In the genomic region with DNA sequence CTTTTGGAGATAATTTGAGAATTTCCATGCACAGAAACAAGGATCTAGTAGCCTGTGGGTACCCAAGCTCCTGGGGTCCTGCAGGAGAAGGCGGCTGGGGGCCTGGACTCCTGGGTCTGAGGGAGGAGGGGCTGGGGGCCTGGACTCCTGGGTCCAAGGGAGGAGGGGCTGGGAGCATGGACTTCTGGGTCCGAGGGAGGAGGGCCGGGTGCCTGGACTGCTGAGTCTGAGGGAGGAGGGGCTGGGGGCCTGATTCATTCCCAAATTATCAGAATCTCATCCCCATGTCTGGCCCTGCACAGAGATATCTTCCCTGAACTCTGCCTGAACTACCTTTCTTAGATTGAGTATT, we compare ENCODE assay signal across 8 cellular contexts. TPM values are rescaled to one million over a fixed set of nuclear protein-coding genes. Genes with fewer than 3 reads are reported as not detected.
DNase-seq lines count a peak whose midpoint lies in the region; ATAC-seq, FAIRE-seq and TF ChIP-seq lines count a peak whose summit lies in the region.

No MANE protein-coding gene starts in this region.

- TF ChIP-seq POLR2A in HepG2 (IDR thresholded peaks at IDR 0.05; ENCODE audit: insufficient read depth in 1 of 2, low read depth in 2 of 2, low read length in 2 of 2) = no peak
- no peak for TF ChIP-seq POLR2A in right lobe of liver (IDR thresholded peaks at IDR 0.05)
- TF ChIP-seq POLR2A in uterus (IDR thresholded peaks at IDR 0.05) = no peak
- TF ChIP-seq POLR2A in adrenal gland (IDR thresholded peaks at IDR 0.05) = no peak

- H3K9ac ChIP-seq in HepG2 (ENCODE audit: insufficient read depth, low read depth, low read length) = peak overlapping the region; percentile 49; the same call in 1 of the 2 replicates
- peak overlapping the region; percentile 10 for H3K9ac ChIP-seq in neural cell (ENCODE audit: low read length)

- H3K4me1 ChIP-seq in HepG2 (ENCODE audit: insufficient read depth, low read length) (peaks cover 10% of the 10 kb centered on the region), right lobe of liver (peaks cover 0 to 6% (median 0%) of the 10 kb centered on the region in 4 donors), uterus (no peaks in the 10 kb centered on the region), adrenal gland (replicated peaks in 1 of 2) (peaks cover 0 to 11% of the 10 kb centered on the region in 2 donors)

- CTCF ChIA-PET in HepG2 (lab: Yijun Ruan, JAX; ENCODE audit: low intra/inter-chr PET ratio, low total read pairs) = no interaction called here

- POLR2A ChIA-PET in HepG2 (lab: Yijun Ruan, JAX) = interaction anchor here (0.7 to 1.5 kb wide), 4 partner anchors 9 to 54 kb away, joined by 3 to 6 read pairs (median 4); a partner anchor contains a TSS

- peaks cover 0 to 8% of the 10 kb centered on the region in 2 experiments; a peak in 3 of 5 replicates for H3K36me3 ChIP-seq in HepG2 (replicated peaks in 1 of 2; ENCODE audit: control insufficient read depth in 1 of 2, insufficient read depth in 2 of 2, low read length in 2 of 2)
- peaks cover 0 to 2% (median 0%) of the 10 kb centered on the region in 4 donors for H3K36me3 ChIP-seq in right lobe of liver
- peaks cover 2% of the 10 kb centered on the region for H3K36me3 ChIP-seq in bronchial epithelial cell (ENCODE audit: control insufficient read depth, insufficient read depth, low read length)
- no peaks in the 10 kb centered on the region for H3K36me3 ChIP-seq in neural cell (ENCODE audit: insufficient read depth, low read length)
- no peaks in the 10 kb centered on the region for H3K36me3 ChIP-seq in uterus
- H3K36me3 ChIP-seq in adrenal gland (replicated peaks in 1 of 2) = peaks cover 0 to under 1% of the 10 kb centered on the region in 2 donors

- H3K79me2 ChIP-seq in HepG2 (ENCODE audit: insufficient read depth, low read length) (peaks cover 4% of the 10 kb centered on the region), neural cell (replicated peaks; ENCODE audit: insufficient read depth, low read length) (no peaks in the 10 kb centered on the region)

- H3K9me3 ChIP-seq in HepG2 (ENCODE audit: low read length) = no peaks in the 10 kb centered on the region
- no peaks in the 10 kb centered on the region for H3K9me3 ChIP-seq in right lobe of liver
- H3K9me3 ChIP-seq in neural cell (ENCODE audit: low read length) = no peaks in the 10 kb centered on the region
- H3K9me3 ChIP-seq in uterus = no peaks in the 10 kb centered on the region
- no peaks in the 10 kb centered on the region for H3K9me3 ChIP-seq in adrenal gland (replicated peaks in 1 of 3)

- TF ChIP-seq EP300 in HepG2 (IDR thresholded peaks at IDR 0.05; ENCODE audit: low read depth in 2 of 2, low read length in 2 of 2) = no peak
- TF ChIP-seq EP300 in HepG2 (CRISPR knock-in tag; IDR thresholded peaks at IDR 0.05; ENCODE audit: borderline replicate concordance) = no peak
- TF ChIP-seq EP300 in neural cell (conservative IDR thresholded peaks at IDR 0.05; ENCODE audit: poor library complexity, severe bottlenecking) = no peak

- H3K4me2 ChIP-seq in HepG2 (ENCODE audit: low read depth, low read length) = peak overlapping the region; percentile 45; the same call in 1 of the 2 replicates
- H3K4me2 ChIP-seq in neural cell (ENCODE audit: low read length) = no peak overlapping the region

- H3K27me3 ChIP-seq in HepG2 (ENCODE audit: control insufficient read depth in 1 of 2, insufficient read depth in 2 of 2, low read length in 2 of 2) (peaks cover 2 to 16% of the 10 kb centered on the region in 2 experiments; a peak in 4 of 5 replicates), right lobe of liver (no peaks in the 10 kb centered on the region), bronchial epithelial cell (ENCODE audit: control insufficient read depth, insufficient read depth, low read length) (peaks cover 2% of the 10 kb centered on the region), neural cell (ENCODE audit: insufficient read depth, low read depth, low read length) (peaks cover 30% of the 10 kb centered on the region), uterus (no peaks in the 10 kb centered on the region), adrenal gland (no peaks in the 10 kb centered on the region)

- DNase-seq in HepG2 (ENCODE audit: low spot score) = no peak
- DNase-seq in right lobe of liver = no peak
- no peak for DNase-seq in bronchial epithelial cell (ENCODE audit: low read depth)
- DNase-seq in uterus = no peak
- no peak for DNase-seq in DMS 273 (lab: John Stamatoyannopoulos, UW; ENCODE audit: unreplicated experiment)
- no peak for DNase-seq in adrenal gland

- WGBS in HepG2 (ENCODE audit: low lambda C conversion rate) = 25% methylated on average over 3 of the region's 3 CpGs
- WGBS in right lobe of liver (ENCODE audit: insufficient coverage, low coverage, low lambda C conversion rate, missing lambda C conversion rate) = 80% methylated on average over 3 of the region's 3 CpGs
- WGBS in adrenal gland, 4 donors = 66 to 100% (median 70%) methylated on average over 1 to 3 of the region's 3 CpGs

- no peaks in the 10 kb centered on the region for H4K20me1 ChIP-seq in HepG2 (ENCODE audit: insufficient read depth, low read length)
- no peaks in the 10 kb centered on the region for H4K20me1 ChIP-seq in neural cell (ENCODE audit: insufficient read depth)

- H3K9me2 ChIP-seq in neural cell (ENCODE audit: insufficient read depth, low read length) = no peaks in the 10 kb centered on the region

- H3F3A ChIP-seq in neural cell (ENCODE audit: insufficient read depth, low read length, poor library complexity, severe bottlenecking) = no peaks in the 10 kb centered on the region

- in situ Hi-C loops in HepG2 (cut with HindIII; ENCODE audit: extremely low pct_ligation_motif_present, low pct_unique_long_range_greater_than_20kb) = no loop called here

- intact Hi-C loops in HepG2 (cut with micrococcal nuclease; ENCODE audit: unreplicated experiment) (no loop called here), right lobe of liver (cut with DNase I) (no loop called here), uterus (cut with DNase I; ENCODE audit: low total_unique reads) (no loop called here), adrenal gland (cut with DNase I) (no loop called here)

- H3K4me3 ChIP-seq in HepG2 (replicated peaks in 1 of 3; ENCODE audit: insufficient read depth in 1 of 3, low read depth in 2 of 3, low read length in 3 of 3) (peak overlapping the region in 2 of 3 experiments; percentile 32 to 38; a peak in 3 of 6 replicates), right lobe of liver (no peak overlapping the region), bronchial epithelial cell (ENCODE audit: low read depth, low read length) (peak overlapping the region; percentile 13), neural cell (ENCODE audit: low read length) (peak overlapping the region; percentile 93), uterus (peak overlapping the region; percentile 29 to 70), adrenal gland (no peak overlapping the region)

- no peak for FAIRE-seq in HepG2 (lab: Jason Lieb, UNC)
- no peak for FAIRE-seq in bronchial epithelial cell (lab: Jason Lieb, UNC)

- TF ChIP-seq RAD21 in HepG2 (CRISPR knock-in tag; IDR thresholded peaks at IDR 0.05) (no peak), neural cell (conservative IDR thresholded peaks at IDR 0.05) (no peak)

- H2AFZ ChIP-seq in HepG2 (ENCODE audit: low read length) = no peak overlapping the region
- H2AFZ ChIP-seq in neural cell (ENCODE audit: low read depth, low read length) = no peak overlapping the region

- BruUV-seq in HepG2 (replicated peaks; lab: Mats Ljungman, UMichigan) = no TSS peak

- TF ChIP-seq CTCF in HepG2 (CRISPR knock-in tag; IDR thresholded peaks at IDR 0.05) (no peak), right lobe of liver (IDR thresholded peaks at IDR 0.05) (no peak), bronchial epithelial cell (IDR thresholded peaks at IDR 0.05; ENCODE audit: insufficient read depth, low read length, severe bottlenecking) (no peak), neural cell (IDR thresholded peaks at IDR 0.05; ENCODE audit: poor library complexity, severe bottlenecking) (no peak), uterus (IDR thresholded peaks at IDR 0.05) (no peak), adrenal gland (IDR thresholded peaks at IDR 0.05) (no peak)

- ATAC-seq in HepG2 = no peak
- ATAC-seq in right lobe of liver = no peak
- ATAC-seq in GM21390 (IDR thresholded peaks at IDR 0.05; ENCODE audit: unreplicated experiment) = no peak

- H3K27ac ChIP-seq in HepG2 (ENCODE audit: extremely low read length, insufficient read depth, low read length) (no peak overlapping the region), right lobe of liver (no peak overlapping the region), neural cell (ENCODE audit: low read length) (peak overlapping the region; percentile 24), uterus (no peak overlapping the region), adrenal gland (peak overlapping the region in 2 of 5 donors; percentile 19 to 82)

RNA-seq across cellular contexts. Expression of a gene that starts 0.5 kb away (rescaled TPM):
- 19.1 and 21.5 TPM in 2 replicates for total RNA-seq in HepG2 (2016; rRNA removed; fragmentation: Illumina TruSeq; extraction: Trizol)
- total RNA-seq in HepG2 (2016; cell fraction: cytosol; rRNA removed; fragmentation: Illumina TruSeq; extraction: Trizol; ENCODE audit: low read depth) = 7.5 and 7.8 TPM in 2 replicates
- 15.8 and 21.1 TPM in 2 replicates for total RNA-seq in HepG2 (2016; cell fraction: insoluble cytoplasmic fraction; rRNA removed; fragmentation: Illumina TruSeq; extraction: Trizol)
- total RNA-seq in HepG2 (2016; cell fraction: membrane; rRNA removed; fragmentation: Illumina TruSeq; extraction: Trizol) = 11.8 and 12.8 TPM in 2 replicates
- total RNA-seq in HepG2 (2016; cell fraction: nucleus; rRNA removed; fragmentation: Illumina TruSeq; extraction: Trizol) = 17.4 and 22.3 TPM in 2 replicates
- 13.4 and 16.6 TPM in 2 replicates for polyA plus RNA-seq in HepG2 (2011; rRNA removed)
- polyA plus RNA-seq in HepG2 (2011; cell fraction: cytosol; rRNA removed) = 9.7 and 11.4 TPM in 2 replicates
- polyA plus RNA-seq in HepG2 (2011; cell fraction: nucleus; rRNA removed) = 30.1 and 32.4 TPM in 2 replicates
- polyA plus RNA-seq in HepG2 (2012) = 11.5 and 13.1 TPM in 2 replicates
- polyA plus RNA-seq in HepG2 (2016; cell fraction: cytosol; fragmentation: Illumina TruSeq; extraction: Trizol; ENCODE audit: low read depth) = 4.2 and 4.4 TPM in 2 replicates
- 14.5 and 16.2 TPM in 2 replicates for polyA plus RNA-seq in HepG2 (2016; cell fraction: insoluble cytoplasmic fraction; fragmentation: Illumina TruSeq; extraction: Trizol; ENCODE audit: low read depth)
- polyA plus RNA-seq in HepG2 (2016; cell fraction: membrane; fragmentation: Illumina TruSeq; extraction: Trizol; ENCODE audit: low read depth) = 5.8 and 6.5 TPM in 2 replicates
- 30.4 and 34.3 TPM in 2 replicates for polyA plus RNA-seq in HepG2 (2016; cell fraction: nucleus; fragmentation: Illumina TruSeq; extraction: Trizol; ENCODE audit: insufficient read depth, low read depth)
- polyA minus RNA-seq in HepG2 (2011; rRNA and poly(A)+ RNA removed; ENCODE audit: low replicate concordance) = 35.2 and 54.3 TPM in 2 replicates
- polyA minus RNA-seq in HepG2 (2011; cell fraction: cytosol; rRNA and poly(A)+ RNA removed) = 8.1 and 16.8 TPM in 2 replicates
- polyA minus RNA-seq in HepG2 (2011; cell fraction: nucleus; rRNA and poly(A)+ RNA removed) = 29.1 and 32.1 TPM in 2 replicates
- 10 to 100 TPM in 4 of 6 experiments, 1 to 10 TPM in 2; 7.7 to 16.8 (median 12.1) TPM for total RNA-seq in right lobe of liver
- total RNA-seq in bronchial epithelial cell = 23.7 and 37.0 TPM in 2 replicates
- polyA plus RNA-seq in neural cell = 9.8 and 14.2 TPM in 2 replicates
- 20.0 and 21.1 TPM in 2 replicates for polyA minus RNA-seq in neural cell
- total RNA-seq in uterus = 10 to 100 TPM in 3 of 4 donors, 1 to 10 TPM in 1; 2.6 to 48.7 (median 17.1) TPM
- total RNA-seq in adrenal gland = 10 to 100 TPM in 5 of 8 donors, 1 to 10 TPM in 3; 6.8 to 27.9 (median 10.6) TPM
- polyA plus RNA-seq in adrenal gland = 1 to 10 TPM; 7.2 to 8.5 (median 7.9) TPM

RNA-seq across cellular contexts. Expression of a gene that starts 12.2 kb away (rescaled TPM):
- total RNA-seq in HepG2 (2016; rRNA removed; fragmentation: Illumina TruSeq; extraction: Trizol) (2.3 and 3.0 TPM in 2 replicates), right lobe of liver (1 to 10 TPM in 4 of 6 experiments, under 1 TPM in 2; 0.49 to 2.4 (median 1.2) TPM), bronchial epithelial cell (117 and 308 TPM in 2 replicates), uterus (10 to 100 TPM in 1 of 4 donors, 1 to 10 TPM in 2, not detected in 1; 4.2 to 22.4 (median 5.6) TPM), adrenal gland (1 to 10 TPM in 5 of 8 donors, under 1 TPM in 2, not detected in 1; 0.60 to 4.4 (median 2.1) TPM)
- total RNA-seq in HepG2 (2016; cell fraction: cytosol; rRNA removed; fragmentation: Illumina TruSeq; extraction: Trizol; ENCODE audit: low read depth) = 0.79 and 0.91 TPM in 2 replicates
- total RNA-seq in HepG2 (2016; cell fraction: insoluble cytoplasmic fraction; rRNA removed; fragmentation: Illumina TruSeq; extraction: Trizol) = 1.4 and 2.2 TPM in 2 replicates
- total RNA-seq in HepG2 (2016; cell fraction: membrane; rRNA removed; fragmentation: Illumina TruSeq; extraction: Trizol) = 2.6 and 2.9 TPM in 2 replicates
- 0.84 and 1.3 TPM in 2 replicates for total RNA-seq in HepG2 (2016; cell fraction: nucleus; rRNA removed; fragmentation: Illumina TruSeq; extraction: Trizol)
- polyA plus RNA-seq in HepG2 (2011; rRNA removed) (6.3 and 6.6 TPM in 2 replicates), neural cell (25.5 and 28.0 TPM in 2 replicates), adrenal gland (1 to 10 TPM in 2 of 3 donors, not detected in 1; 3.6 to 8.0 TPM)
- polyA plus RNA-seq in HepG2 (2011; cell fraction: cytosol; rRNA removed) = 3.0 and 4.2 TPM in 2 replicates
- polyA plus RNA-seq in HepG2 (2011; cell fraction: nucleus; rRNA removed) = 27.8 and 31.9 TPM in 2 replicates
- 5.0 and 6.5 TPM in 2 replicates for polyA plus RNA-seq in HepG2 (2012)
- 1.6 and 1.7 TPM in 2 replicates for polyA plus RNA-seq in HepG2 (2016; cell fraction: cytosol; fragmentation: Illumina TruSeq; extraction: Trizol; ENCODE audit: low read depth)
- 1.4 and 2.0 TPM in 2 replicates for polyA plus RNA-seq in HepG2 (2016; cell fraction: insoluble cytoplasmic fraction; fragmentation: Illumina TruSeq; extraction: Trizol; ENCODE audit: low read depth)
- polyA plus RNA-seq in HepG2 (2016; cell fraction: membrane; fragmentation: Illumina TruSeq; extraction: Trizol; ENCODE audit: low read depth) = 2.0 TPM in 2 replicates
- polyA plus RNA-seq in HepG2 (2016; cell fraction: nucleus; fragmentation: Illumina TruSeq; extraction: Trizol; ENCODE audit: insufficient read depth, low read depth) = 6.3 and 7.4 TPM in 2 replicates
- polyA minus RNA-seq in HepG2 (2011; rRNA and poly(A)+ RNA removed; ENCODE audit: low replicate concordance) = 4.0 and 6.3 TPM in 2 replicates
- polyA minus RNA-seq in HepG2 (2011; cell fraction: cytosol; rRNA and poly(A)+ RNA removed) = 0.88 and 1.4 TPM in 2 replicates
- polyA minus RNA-seq in HepG2 (2011; cell fraction: nucleus; rRNA and poly(A)+ RNA removed) = 3.4 and 3.7 TPM in 2 replicates
- 3.2 and 7.8 TPM in 2 replicates for polyA minus RNA-seq in neural cell

RNA-seq across cellular contexts. Expression of a gene that starts 25.4 kb away (rescaled TPM):
- total RNA-seq in HepG2 (2016; rRNA removed; fragmentation: Illumina TruSeq; extraction: Trizol) (not detected in 2 replicates), right lobe of liver (under 1 TPM in 2 of 6 experiments, not detected in 4; 0.33 to 0.42 TPM), bronchial epithelial cell (not detected in 2 replicates), uterus (under 1 TPM in 2 of 4 donors, not detected in 2; 0.28 to 0.85 TPM), adrenal gland (under 1 TPM in 1 of 8 donors, not detected in 7; 0.11 TPM)
- total RNA-seq in HepG2 (2016; cell fraction: cytosol; rRNA removed; fragmentation: Illumina TruSeq; extraction: Trizol; ENCODE audit: low read depth) = not detected in 2 replicates
- total RNA-seq in HepG2 (2016; cell fraction: insoluble cytoplasmic fraction; rRNA removed; fragmentation: Illumina TruSeq; extraction: Trizol) = not detected in 2 replicates
- not detected in 2 replicates for total RNA-seq in HepG2 (2016; cell fraction: membrane; rRNA removed; fragmentation: Illumina TruSeq; extraction: Trizol)
- total RNA-seq in HepG2 (2016; cell fraction: nucleus; rRNA removed; fragmentation: Illumina TruSeq; extraction: Trizol) = not detected in 2 replicates
- polyA plus RNA-seq in HepG2 (2011; rRNA removed) (0.05 and 0.08 TPM in 2 replicates), neural cell (0.31 TPM in 1 of 2 replicates, not detected in the other), adrenal gland (under 1 TPM in 1 of 3 donors, not detected in 2; 0.07 TPM)
- polyA plus RNA-seq in HepG2 (2011; cell fraction: cytosol; rRNA removed) = 0.03 TPM in 1 of 2 replicates, not detected in the other
- 0.05 TPM in 1 of 2 replicates, not detected in the other for polyA plus RNA-seq in HepG2 (2011; cell fraction: nucleus; rRNA removed)
- 0.13 TPM in 1 of 2 replicates, not detected in the other for polyA plus RNA-seq in HepG2 (2012)
- polyA plus RNA-seq in HepG2 (2016; cell fraction: cytosol; fragmentation: Illumina TruSeq; extraction: Trizol; ENCODE audit: low read depth) = not detected in 2 replicates
- polyA plus RNA-seq in HepG2 (2016; cell fraction: insoluble cytoplasmic fraction; fragmentation: Illumina TruSeq; extraction: Trizol; ENCODE audit: low read depth) = not detected in 2 replicates
- not detected in 2 replicates for polyA plus RNA-seq in HepG2 (2016; cell fraction: membrane; fragmentation: Illumina TruSeq; extraction: Trizol; ENCODE audit: low read depth)
- not detected in 2 replicates for polyA plus RNA-seq in HepG2 (2016; cell fraction: nucleus; fragmentation: Illumina TruSeq; extraction: Trizol; ENCODE audit: insufficient read depth, low read depth)
- polyA minus RNA-seq in HepG2 (2011; rRNA and poly(A)+ RNA removed; ENCODE audit: low replicate concordance) = 0.30 and 0.75 TPM in 2 replicates
- polyA minus RNA-seq in HepG2 (2011; cell fraction: cytosol; rRNA and poly(A)+ RNA removed) = not detected in 2 replicates
- not detected in 2 replicates for polyA minus RNA-seq in HepG2 (2011; cell fraction: nucleus; rRNA and poly(A)+ RNA removed)
- not detected in 2 replicates for polyA minus RNA-seq in neural cell

RNA-seq across cellular contexts. Expression of a gene that starts 54.0 kb away (rescaled TPM):
- total RNA-seq in HepG2 (2016; rRNA removed; fragmentation: Illumina TruSeq; extraction: Trizol) = 13.0 and 29.7 TPM in 2 replicates
- total RNA-seq in HepG2 (2016; cell fraction: cytosol; rRNA removed; fragmentation: Illumina TruSeq; extraction: Trizol; ENCODE audit: low read depth) = 8.7 and 9.6 TPM in 2 replicates
- total RNA-seq in HepG2 (2016; cell fraction: insoluble cytoplasmic fraction; rRNA removed; fragmentation: Illumina TruSeq; extraction: Trizol) = 10.7 and 30.4 TPM in 2 replicates
- 16.0 and 19.8 TPM in 2 replicates for total RNA-seq in HepG2 (2016; cell fraction: membrane; rRNA removed; fragmentation: Illumina TruSeq; extraction: Trizol)
- 33.8 and 39.8 TPM in 2 replicates for total RNA-seq in HepG2 (2016; cell fraction: nucleus; rRNA removed; fragmentation: Illumina TruSeq; extraction: Trizol)
- polyA plus RNA-seq in HepG2 (2011; rRNA removed) = 30.3 and 40.4 TPM in 2 replicates
- polyA plus RNA-seq in HepG2 (2011; cell fraction: cytosol; rRNA removed) = 13.1 and 19.7 TPM in 2 replicates
- 234 and 309 TPM in 2 replicates for polyA plus RNA-seq in HepG2 (2011; cell fraction: nucleus; rRNA removed)
- polyA plus RNA-seq in HepG2 (2012) = 30.8 and 39.8 TPM in 2 replicates
- 16.9 and 17.6 TPM in 2 replicates for polyA plus RNA-seq in HepG2 (2016; cell fraction: cytosol; fragmentation: Illumina TruSeq; extraction: Trizol; ENCODE audit: low read depth)
- polyA plus RNA-seq in HepG2 (2016; cell fraction: insoluble cytoplasmic fraction; fragmentation: Illumina TruSeq; extraction: Trizol; ENCODE audit: low read depth) = 21.3 and 29.2 TPM in 2 replicates
- polyA plus RNA-seq in HepG2 (2016; cell fraction: membrane; fragmentation: Illumina TruSeq; extraction: Trizol; ENCODE audit: low read depth) = 27.6 and 31.9 TPM in 2 replicates
- 194 and 196 TPM in 2 replicates for polyA plus RNA-seq in HepG2 (2016; cell fraction: nucleus; fragmentation: Illumina TruSeq; extraction: Trizol; ENCODE audit: insufficient read depth, low read depth)
- 20.6 and 25.3 TPM in 2 replicates for polyA minus RNA-seq in HepG2 (2011; rRNA and poly(A)+ RNA removed; ENCODE audit: low replicate concordance)
- 6.3 and 6.7 TPM in 2 replicates for polyA minus RNA-seq in HepG2 (2011; cell fraction: cytosol; rRNA and poly(A)+ RNA removed)
- 22.7 and 26.5 TPM in 2 replicates for polyA minus RNA-seq in HepG2 (2011; cell fraction: nucleus; rRNA and poly(A)+ RNA removed)
- total RNA-seq in right lobe of liver = 10 to 100 TPM; 35.6 to 48.1 (median 41.7) TPM
- total RNA-seq in bronchial epithelial cell = 22.9 and 25.6 TPM in 2 replicates
- polyA plus RNA-seq in neural cell = 109 and 137 TPM in 2 replicates
- 35.5 and 35.8 TPM in 2 replicates for polyA minus RNA-seq in neural cell
- 100 to 1,000 TPM in 2 of 4 donors, 10 to 100 TPM in 2; 43.5 to 288 (median 116) TPM for total RNA-seq in uterus
- 100 to 1,000 TPM in 1 of 8 donors, 10 to 100 TPM in 7; 52.3 to 113 (median 76.2) TPM for total RNA-seq in adrenal gland
- 100 to 1,000 TPM in 2 of 3 donors, 10 to 100 TPM in 1; 22.1 to 251 (median 220) TPM for polyA plus RNA-seq in adrenal gland

Comparison
In these comparisons a context has a peak if more than half of its experiments do, and no peak if none do; other contexts are left out.
1. H3K4me3 ChIP-seq: peak in HepG2 (2 of 3), bronchial epithelial cell (single experiment), neural cell (single experiment) and uterus (2 of 2); none in right lobe of liver (0 of 3) and adrenal gland (0 of 4).